Comparison of ENCODE assay signal across 21 cellular contexts in genomic region chr20:23039885-23040508, GRCh38. TPM values are rescaled to one million over a fixed set of nuclear protein-coding genes. Genes with fewer than 3 reads are reported as not detected.
"Had no signal": no experiment of that assay in that cellular context is flagged by ENCODE, and none has a peak within 500 bp of the region (broad histone marks: within the 10 kb centered on the region; RNA-seq: fewer than 3 reads in every experiment).

No MANE protein-coding gene starts in this region.

- H3K9me3 ChIP-seq: sigmoid colon, stomach, upper lobe of right lung had no signal

- H3K4me3 ChIP-seq: cardiac muscle cell, dorsolateral prefrontal cortex, sigmoid colon, stomach, upper lobe of right lung had no signal

- H3K36me3 ChIP-seq: cardiac muscle cell, sigmoid colon, stomach, upper lobe of right lung, WERI-Rb-1 had no signal

- H3K4me1 ChIP-seq: upper lobe of right lung had no signal

- ATAC-seq: activated T-cell treated with anti-CD3 and anti-CD28 coated beads, Interleukin-2, amount 50 U/mL, for 72 hours; natural killer cell; stimulated activated effector memory CD8-positive, alpha-beta T cell treated with anti-CD3 and anti-CD28 coated beads, Interleukin-12 subunit alpha, Interleukin-12 subunit beta, amount 100 ng/mL, for 72 hours; upper lobe of right lung had no signal

- FAIRE-seq: frontal cortex had no signal

- H3K27ac ChIP-seq: cardiac muscle cell, dorsolateral prefrontal cortex, sigmoid colon, stomach, upper lobe of right lung, WERI-Rb-1 had no signal

- DNase-seq: activated CD4-positive, alpha-beta T cell treated with anti-CD3 and anti-CD28 coated beads for 1 hour; activated effector memory CD4-positive, alpha-beta T cell treated with anti-CD3 and anti-CD28 coated beads, Interleukin-2, amount 50 U/mL, for 16 hours; activated naive CD4-positive, alpha-beta T cell treated with anti-CD3 and anti-CD28 coated beads, Interleukin-2, amount 50 U/mL, for 16 hours; activated T-cell treated with anti-CD3 and anti-CD28 coated beads, Interleukin-2, amount 50 U/mL, for 72 hours; dorsolateral prefrontal cortex; endodermal cell; natural killer cell; sigmoid colon; stimulated activated CD4-positive, alpha-beta T cell treated with anti-CD3 and anti-CD28 coated beads, Interleukin-4, amount 100 ng/mL, for 24 hours; stomach; T-helper 2 cell; upper lobe of right lung; WERI-Rb-1 had no signal

RNA-seq across cellular contexts. Expression of gene SSTR4, which starts 4.9 kb away (rescaled TPM):
- total RNA-seq: activated CD8-positive, alpha-beta memory T cell treated with anti-CD3 and anti-CD28 coated beads for 36 hours; activated T-cell treated with anti-CD3 and anti-CD28 coated beads, Interleukin-2, amount 50 U/mL, for 72 hours; cardiac muscle cell; epithelial cell of proximal tubule; lower leg skin; mesenteric fat pad; natural killer cell; sigmoid colon; stomach; temporal lobe; upper lobe of right lung had no signal
- polyA plus RNA-seq: cardiac muscle cell, stomach had no signal

RNA-seq across cellular contexts. Expression of gene THBD, which starts 9.5 kb away (rescaled TPM):
- total RNA-seq: activated CD8-positive, alpha-beta memory T cell treated with anti-CD3 and anti-CD28 coated beads for 36 hours; activated T-cell treated with anti-CD3 and anti-CD28 coated beads, Interleukin-2, amount 50 U/mL, for 72 hours had no signal
